ENCODE assay signal across 8 cellular contexts in the genomic region with DNA sequence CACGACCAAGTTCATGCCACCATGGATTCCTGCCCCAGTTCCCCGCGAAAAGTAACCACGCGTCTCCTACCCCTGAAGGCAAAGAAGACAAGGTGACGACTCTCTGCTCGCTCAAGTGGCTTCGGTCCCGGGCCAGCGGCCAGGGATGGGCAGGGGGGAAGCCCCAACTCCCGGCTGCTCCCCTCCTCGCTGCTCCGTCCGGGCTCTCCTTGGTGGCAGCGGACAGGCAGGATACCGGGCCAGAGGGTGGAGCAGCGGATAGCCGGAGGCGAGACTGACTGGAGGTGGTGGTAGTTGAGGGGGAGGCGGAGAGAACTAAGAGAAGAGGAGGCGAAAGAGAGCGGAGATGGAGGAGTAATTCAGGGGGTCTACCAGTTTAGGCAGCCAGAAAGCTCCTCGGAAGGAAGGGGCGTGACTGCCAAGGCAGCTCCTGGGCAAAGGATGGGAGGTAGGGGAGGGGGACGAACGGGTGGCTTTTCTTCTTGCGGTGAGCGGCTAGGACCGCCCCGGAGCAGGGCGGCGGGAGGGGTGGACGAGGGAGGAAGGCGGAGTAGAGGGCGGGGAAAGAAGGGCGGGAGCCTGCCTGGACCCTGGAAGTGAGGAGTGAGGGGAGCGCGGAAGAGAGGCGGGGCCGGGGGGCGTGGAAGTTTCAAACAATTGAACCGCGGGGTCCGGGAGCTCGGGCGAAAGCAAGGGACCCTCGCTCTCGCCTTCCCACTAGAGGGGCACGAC. TPM values are rescaled to one million over a fixed set of nuclear protein-coding genes. Genes with fewer than 3 reads are reported as not detected.
DNase-seq lines count a peak whose midpoint lies in the region; ATAC-seq and TF ChIP-seq lines count a peak whose summit lies in the region.

A gene with protein sequence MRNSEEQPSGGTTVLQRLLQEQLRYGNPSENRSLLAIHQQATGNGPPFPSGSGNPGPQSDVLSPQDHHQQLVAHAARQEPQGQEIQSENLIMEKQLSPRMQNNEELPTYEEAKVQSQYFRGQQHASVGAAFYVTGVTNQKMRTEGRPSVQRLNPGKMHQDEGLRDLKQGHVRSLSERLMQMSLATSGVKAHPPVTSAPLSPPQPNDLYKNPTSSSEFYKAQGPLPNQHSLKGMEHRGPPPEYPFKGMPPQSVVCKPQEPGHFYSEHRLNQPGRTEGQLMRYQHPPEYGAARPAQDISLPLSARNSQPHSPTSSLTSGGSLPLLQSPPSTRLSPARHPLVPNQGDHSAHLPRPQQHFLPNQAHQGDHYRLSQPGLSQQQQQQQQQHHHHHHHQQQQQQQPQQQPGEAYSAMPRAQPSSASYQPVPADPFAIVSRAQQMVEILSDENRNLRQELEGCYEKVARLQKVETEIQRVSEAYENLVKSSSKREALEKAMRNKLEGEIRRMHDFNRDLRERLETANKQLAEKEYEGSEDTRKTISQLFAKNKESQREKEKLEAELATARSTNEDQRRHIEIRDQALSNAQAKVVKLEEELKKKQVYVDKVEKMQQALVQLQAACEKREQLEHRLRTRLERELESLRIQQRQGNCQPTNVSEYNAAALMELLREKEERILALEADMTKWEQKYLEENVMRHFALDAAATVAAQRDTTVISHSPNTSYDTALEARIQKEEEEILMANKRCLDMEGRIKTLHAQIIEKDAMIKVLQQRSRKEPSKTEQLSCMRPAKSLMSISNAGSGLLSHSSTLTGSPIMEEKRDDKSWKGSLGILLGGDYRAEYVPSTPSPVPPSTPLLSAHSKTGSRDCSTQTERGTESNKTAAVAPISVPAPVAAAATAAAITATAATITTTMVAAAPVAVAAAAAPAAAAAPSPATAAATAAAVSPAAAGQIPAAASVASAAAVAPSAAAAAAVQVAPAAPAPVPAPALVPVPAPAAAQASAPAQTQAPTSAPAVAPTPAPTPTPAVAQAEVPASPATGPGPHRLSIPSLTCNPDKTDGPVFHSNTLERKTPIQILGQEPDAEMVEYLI (minus strand): TSS at position 450 of the 732 bp plus-strand sequence. CDS start 17,705 bp downstream, outside the sequence.

- H3K4me3 Mint-ChIP-seq in osteocyte (ENCODE audit: unreplicated experiment), result peak within 1 kb of the TSS; percentile 97

- no peaks in the 10 kb centered on the region for H3K9me3 ChIP-seq in tibial nerve

- H3K4me1 ChIP-seq in tibial nerve, result peaks cover 0 to 5% (median 0%) of the 10 kb centered on the region in 4 donors

- in situ Hi-C loops in KBM-7 (cut with MboI; ENCODE audit: low pct_unique_long_range_greater_than_20kb, low sequenced_read_pairs), result no loop called here

- peaks cover 0 to 23% of the 10 kb centered on the region in 2 donors for H3K27me3 ChIP-seq in tibial nerve

- ATAC-seq in GM21529 (IDR thresholded peaks at IDR 0.05; ENCODE audit: unreplicated experiment) (peak; percentile 74), Right ventricle myocardium superior (ENCODE audit: poor library complexity) (peak; percentile 97)
- ATAC-seq in activated naive CD4-positive, alpha-beta T cell treated with anti-CD3 and anti-CD28 coated beads, Interleukin-2, amount 50 U/mL, for 72 hours, result peak; percentile 75 to 80

- no peaks in the 10 kb centered on the region for H3K36me3 ChIP-seq in tibial nerve

- intact Hi-C loops in Right ventricle myocardium superior (cut with DNase I), result no loop called here

- peak in 1 of 2 donors; percentile 71 for TF ChIP-seq EP300 in tibial nerve (IDR thresholded peaks at IDR 0.05)

- H3K36me3 Mint-ChIP-seq in activated naive CD4-positive, alpha-beta T cell treated with anti-CD3 and anti-CD28 coated beads, Interleukin-2, amount 50 U/mL, for 72 hours, result no peaks in the 10 kb centered on the region
- no peaks in the 10 kb centered on the region for H3K36me3 Mint-ChIP-seq in osteocyte (ENCODE audit: unreplicated experiment)

- TF ChIP-seq CTCF in osteocyte (IDR thresholded peaks at IDR 0.05) (no peak), tibial nerve (IDR thresholded peaks at IDR 0.05) (no peak)

- H3K4me1 Mint-ChIP-seq in osteocyte (ENCODE audit: unreplicated experiment), result peaks cover 20% of the 10 kb centered on the region

- DNase-seq in D341Med (ENCODE audit: low spot score) (peak; percentile 79), KBM-7 (peak; percentile 93), SK-N-DZ (ENCODE audit: low spot score) (peak; percentile 90), Right ventricle myocardium superior (peak; percentile 86), osteocyte (ENCODE audit: extremely low spot score, unreplicated experiment) (peak; percentile 90), tibial nerve (ENCODE audit: low spot score in 2 of 2) (peak; percentile 54 to 63)
- DNase-seq in activated naive CD4-positive, alpha-beta T cell treated with anti-CD3 and anti-CD28 coated beads, Interleukin-2, amount 50 U/mL, for 72 hours (ENCODE audit: low spot score in 2 of 2), result peak; percentile 19 to 61

- TF ChIP-seq POLR2A in tibial nerve (IDR thresholded peaks at IDR 0.05), result peak in 1 of 2 donors; percentile 45

- H3K9me3 Mint-ChIP-seq in activated naive CD4-positive, alpha-beta T cell treated with anti-CD3 and anti-CD28 coated beads, Interleukin-2, amount 50 U/mL, for 72 hours, result no peaks in the 10 kb centered on the region
- no peaks in the 10 kb centered on the region for H3K9me3 Mint-ChIP-seq in osteocyte (ENCODE audit: unreplicated experiment)

- H3K27me3 Mint-ChIP-seq in osteocyte (ENCODE audit: unreplicated experiment), result peaks cover 7% of the 10 kb centered on the region

- WGBS in tibial nerve, 2 donors, result 0 to 21% methylated on average over 34 to 49 of the region's 49 CpGs

- peak within 1 kb of the TSS; percentile 45 to 73 (median 54) for H3K4me3 ChIP-seq in tibial nerve

- peak within 1 kb of the TSS; percentile 22 to 60 for H3K27ac Mint-ChIP-seq in activated naive CD4-positive, alpha-beta T cell treated with anti-CD3 and anti-CD28 coated beads, Interleukin-2, amount 50 U/mL, for 72 hours
- H3K27ac Mint-ChIP-seq in osteocyte (ENCODE audit: unreplicated experiment), result peak within 1 kb of the TSS; percentile 79

- H3K27ac ChIP-seq in tibial nerve, result peak within 1 kb of the TSS; percentile 49 to 87 (median 75)

RNA-seq across cellular contexts. Expression of the gene that starts here (rescaled TPM):
- 9.4 and 15.3 TPM in 2 replicates for polyA plus RNA-seq in SK-N-DZ (2014; cell fraction: cytosol; rRNA removed)
- polyA plus RNA-seq in SK-N-DZ (2014; cell fraction: nucleus; rRNA removed), result 3.5 and 9.1 TPM in 2 replicates
- total RNA-seq in activated naive CD4-positive, alpha-beta T cell treated with anti-CD3 and anti-CD28 coated beads, Interleukin-2, amount 50 U/mL, for 72 hours, result 1 to 10 TPM; 1.3 to 2.3 TPM
- total RNA-seq in Right ventricle myocardium superior (8.6 TPM), osteocyte (6.7 and 7.2 TPM in 2 replicates), tibial nerve (10 to 100 TPM; 22.0 to 41.2 (median 23.0) TPM)

Comparison
In these comparisons a context has a peak if more than half of its experiments do, and no peak if none do; other contexts are left out.
1. Peak in every context shown above with its lines: DNase-seq, ATAC-seq, H3K4me3 ChIP-seq and H3K27ac ChIP-seq.
2. DNase-seq: peak in every context shown above with its lines; median percentile 93 in KBM-7; 90 in SK-N-DZ; 90 in osteocyte; 86 in Right ventricle myocardium superior; 79 in D341Med; 58 in tibial nerve; 40 in activated naive CD4-positive, alpha-beta T cell treated with anti-CD3 and anti-CD28 coated beads, Interleukin-2, amount 50 U/mL, for 72 hours.